Comparison of ENCODE assay signal across 13 cellular contexts in genomic region chr14:71764701-71765347, GRCh38.
DNase-seq lines count a peak whose midpoint lies in the region; ATAC-seq and TF ChIP-seq lines count a peak whose summit lies in the region.
"Had no signal": no experiment of that assay in that cellular context is flagged by ENCODE, and none has a peak within 500 bp of the region (broad histone marks: within the 10 kb centered on the region; RNA-seq: fewer than 3 reads in every experiment).

No MANE protein-coding gene starts in this region.

- no peak overlapping the region for H3K4me3 Mint-ChIP-seq in T-cell
- H3K4me3 Mint-ChIP-seq: activated naive CD8-positive, alpha-beta T cell had no signal

- intact Hi-C loops in mucosa of descending colon (cut with DNase I, micrococcal nuclease): no loop called here

- H3K4me1 ChIP-seq in thoracic aorta (ENCODE audit: control insufficient read depth in 1 of 2, low read depth in 2 of 2): peaks cover 0 to 5% of the 10 kb centered on the region in 2 donors
- no peaks in the 10 kb centered on the region for H3K4me1 ChIP-seq in mucosa of descending colon (ENCODE audit: low read depth)

- TF ChIP-seq CTCF in WERI-Rb-1 (IDR thresholded peaks at IDR 0.05; ENCODE audit: low read depth, low read length) (no peak), fibroblast of villous mesenchyme (IDR thresholded peaks at IDR 0.05; ENCODE audit: insufficient read depth, low read depth, low read length) (no peak), thoracic aorta (IDR thresholded peaks at IDR 0.05) (no peak), mucosa of descending colon (IDR thresholded peaks at IDR 0.05) (no peak)

- peaks cover 4% of the 10 kb centered on the region for H3K9me3 ChIP-seq in WERI-Rb-1 (ENCODE audit: severe bottlenecking)
- H3K9me3 ChIP-seq in thoracic aorta: no peaks in the 10 kb centered on the region
- no peaks in the 10 kb centered on the region for H3K9me3 ChIP-seq in mucosa of descending colon

- ATAC-seq in thoracic aorta (ENCODE audit: insufficient number of reproducible peaks, low FRiP score, low read depth): no peak
- ATAC-seq in T-cell (replicated peaks in 1 of 4): no peak
- ATAC-seq in mucosa of descending colon: no peak
- ATAC-seq: stimulated activated naive CD8-positive, alpha-beta T cell treated with anti-CD3 and anti-CD28 coated beads, Interleukin-15, Interleukin-2, amounts not matched to agents 100 U/mL and 50 U/mL, for 24 hours had no signal

- CTCF ChIA-PET in T-cell (lab: Charles Lee): no interaction called here

- no peak overlapping the region for H3K27ac Mint-ChIP-seq in T-cell
- H3K27ac Mint-ChIP-seq: activated naive CD8-positive, alpha-beta T cell had no signal

- no peaks in the 10 kb centered on the region for H3K9me3 Mint-ChIP-seq in T-cell

- no peaks in the 10 kb centered on the region for H3K27me3 ChIP-seq in WERI-Rb-1 (ENCODE audit: insufficient read depth, low read depth, severe bottlenecking)
- no peaks in the 10 kb centered on the region for H3K27me3 ChIP-seq in thoracic aorta (replicated peaks; ENCODE audit: insufficient read depth)

- H3K36me3 Mint-ChIP-seq in T-cell: no peaks in the 10 kb centered on the region
- H3K36me3 Mint-ChIP-seq: activated naive CD8-positive, alpha-beta T cell had no signal

- POLR2A ChIA-PET in T-cell (lab: Charles Lee): interaction anchor here in 1 of 2 donors (0.8 kb wide), 1 partner anchor 14 kb away, joined by 5 read pairs; no protein-coding TSS in a partner anchor

- peak overlapping the region; percentile 26 for H3K4me3 ChIP-seq in WERI-Rb-1 (ENCODE audit: low read depth, low read length)
- H3K4me3 ChIP-seq in fibroblast of villous mesenchyme (ENCODE audit: low read depth, low read length): peak overlapping the region; percentile 24
- H3K4me3 ChIP-seq in thoracic aorta: peak overlapping the region; percentile 42
- no peak overlapping the region for H3K4me3 ChIP-seq in mucosa of descending colon

- peak in 2 of 3 experiments; percentile 27 to 59 for DNase-seq in NCI-H1417 (lab: John Stamatoyannopoulos, UW)
- no peak for DNase-seq in NCI-H1417 treated with DMSO at 0.1 percent for 48 hours (lab: John Stamatoyannopoulos, UW)
- DNase-seq in WERI-Rb-1: peak; percentile 89
- DNase-seq in fibroblast of villous mesenchyme (ENCODE audit: low read depth): peak; percentile 22
- no peak for DNase-seq in thoracic aorta (ENCODE audit: low spot score)
- no peak for DNase-seq in stimulated activated CD4-positive, alpha-beta T cell treated with anti-CD3 and anti-CD28 coated beads, Interleukin-2, amount 100 ng/mL, for 48 hours
- DNase-seq in T-cell: no peak
- DNase-seq in mucosa of descending colon: no peak
- DNase-seq: activated CD4-positive, alpha-beta T cell treated with anti-CD3 and anti-CD28 coated beads for 48 hours; NCI-H2029 treated with DMSO at 0.1 percent for 48 hours; stimulated activated naive CD8-positive, alpha-beta T cell treated with anti-CD3 and anti-CD28 coated beads, Interleukin-15, Interleukin-2, amounts not matched to agents 100 U/mL and 50 U/mL, for 24 hours had no signal

- H3K36me3 ChIP-seq in WERI-Rb-1 (no peaks in the 10 kb centered on the region), thoracic aorta (no peaks in the 10 kb centered on the region), mucosa of descending colon (ENCODE audit: low read depth) (no peaks in the 10 kb centered on the region)

- peaks cover 15 to 26% of the 10 kb centered on the region in 2 donors for H3K27me3 Mint-ChIP-seq in T-cell

- no peaks in the 10 kb centered on the region for H3K4me1 Mint-ChIP-seq in T-cell

- H3K27ac ChIP-seq in WERI-Rb-1 (peak overlapping the region; percentile 40), thoracic aorta (no peak overlapping the region)
- H3K27ac ChIP-seq: 22Rv1 had no signal

Comparison
In these comparisons a context has a peak if more than half of its experiments do, and no peak if none do; other contexts are left out.
1. DNase-seq: peak in NCI-H1417 (2 of 3), WERI-Rb-1 (single experiment) and fibroblast of villous mesenchyme (single experiment); none in NCI-H1417 treated with DMSO at 0.1 percent for 48 hours (single experiment), thoracic aorta (single experiment), stimulated activated CD4-positive, alpha-beta T cell treated with anti-CD3 and anti-CD28 coated beads, Interleukin-2, amount 100 ng/mL, for 48 hours (0 of 2), T-cell (0 of 34) and mucosa of descending colon (0 of 3).